ENCODE assay signal across 15 cellular contexts in genomic region chr3:143507735-143508580, GRCh38.
DNase-seq lines count a peak whose midpoint lies in the region; ATAC-seq and TF ChIP-seq lines count a peak whose summit lies in the region.
"Had no signal": no experiment of that assay in that cellular context is flagged by ENCODE, and none has a peak within 500 bp of the region (broad histone marks: within the 10 kb centered on the region; RNA-seq: fewer than 3 reads in every experiment).

No MANE protein-coding gene starts in this region.

- H3K9ac ChIP-seq in IMR-90 (ENCODE audit: low read depth, low read length): no peak overlapping the region

- no peaks in the 10 kb centered on the region for H4K20me1 ChIP-seq in IMR-90 (ENCODE audit: insufficient read depth, low read length)

- H2AFZ ChIP-seq in IMR-90 (replicated peaks; ENCODE audit: low read length, poor library complexity): no peak overlapping the region

- H3K27ac ChIP-seq in IMR-90 (ENCODE audit: insufficient read depth, low read length): no peak overlapping the region
- H3K27ac ChIP-seq: body of pancreas, sigmoid colon, transverse colon, WERI-Rb-1 had no signal

- no peak overlapping the region for H2BK120ac ChIP-seq in IMR-90 (ENCODE audit: low read depth, low read length)

- no peak overlapping the region for H2AK5ac ChIP-seq in IMR-90 (ENCODE audit: low read depth, low read length)

- POLR2A ChIA-PET in AG04449 (lab: Yijun Ruan, JAX): no interaction called here
- POLR2A ChIA-PET in IMR-90 (lab: Charles Lee; ENCODE audit: unreplicated experiment): no interaction called here

- H3K9me3 Mint-ChIP-seq in natural killer cell treated with Interleukin-12 subunit alpha and Interleukin-12 subunit beta and Interleukin-15 and Interleukin-18, amount 100 ng/mL, for 72 hours: no peaks in the 10 kb centered on the region

- TF ChIP-seq CTCF in AG04449 (IDR thresholded peaks at IDR 0.05; ENCODE audit: insufficient read depth, low read length, missing control alignments) (no peak), IMR-90 (conservative IDR thresholded peaks at IDR 0.05; ENCODE audit: low read depth, low read length) (no peak)

- H3K9me3 ChIP-seq in IMR-90 (ENCODE audit: control insufficient read depth, insufficient read depth, low read length): no peaks in the 10 kb centered on the region
- H3K9me3 ChIP-seq: body of pancreas, sigmoid colon, transverse colon had no signal

- no peaks in the 10 kb centered on the region for H3K36me3 ChIP-seq in IMR-90 (ENCODE audit: control insufficient read depth, insufficient read depth, low read length)
- H3K36me3 ChIP-seq: sigmoid colon, transverse colon, WERI-Rb-1 had no signal

- no peak overlapping the region for H3K18ac ChIP-seq in IMR-90 (ENCODE audit: low read depth, low read length)

- H4K5ac ChIP-seq in IMR-90 (ENCODE audit: low read depth, low read length): no peak overlapping the region

- no peaks in the 10 kb centered on the region for H3K4me1 Mint-ChIP-seq in natural killer cell treated with Interleukin-12 subunit alpha and Interleukin-12 subunit beta and Interleukin-15 and Interleukin-18, amount 100 ng/mL, for 72 hours (ENCODE audit: low read depth in 2 of 2)

- no peak overlapping the region for H3K56ac ChIP-seq in IMR-90 (ENCODE audit: extremely low read depth, insufficient read depth, low read length)

- dilution Hi-C loops in IMR-90 (cut with HindIII; ENCODE audit: low sequenced_read_pairs, unreplicated experiment): no loop called here

- DNase-seq in AG04449 (ENCODE audit: low read depth, low spot score): peak; percentile 59
- peak; percentile 72 for DNase-seq in IMR-90
- DNase-seq in dedifferentiated amniotic fluid mesenchymal stem cell (ENCODE audit: extremely low spot score): peak; percentile 48
- peak; percentile 42 for DNase-seq in myocyte (ENCODE audit: low read depth)
- no peak for DNase-seq in natural killer cell treated with Interleukin-12 subunit alpha and Interleukin-12 subunit beta and Interleukin-15 and Interleukin-18, amount 100 ng/mL, for 72 hours (ENCODE audit: low spot score)
- DNase-seq in NCI-H69 (lab: John Stamatoyannopoulos, UW): no peak
- no peak for DNase-seq in NCI-H1694 treated with DMSO at 0.1 percent for 48 hours (lab: John Stamatoyannopoulos, UW)
- no peak for DNase-seq in GDM1 (lab: John Stamatoyannopoulos, UW)
- DNase-seq: body of pancreas, C1 segment of cervical spinal cord, NCI-H524, SIG-M5, sigmoid colon, transverse colon, WERI-Rb-1 had no signal

- TF ChIP-seq RAD21 in IMR-90 (IDR thresholded peaks at IDR 0.05; ENCODE audit: low read length): no peak

- peak overlapping the region; percentile 9; the same call in 1 of the 2 replicates for H3K4me2 ChIP-seq in IMR-90 (ENCODE audit: low read depth, low read length)

- no peak overlapping the region for H2AK9ac ChIP-seq in IMR-90 (replicated peaks; ENCODE audit: low read depth, low read length, poor library complexity)

- H2BK15ac ChIP-seq in IMR-90 (ENCODE audit: low read depth, low read length): no peak overlapping the region

- no peaks in the 10 kb centered on the region for H3K4me1 ChIP-seq in IMR-90 (ENCODE audit: control insufficient read depth, insufficient read depth, low read length)
- H3K4me1 ChIP-seq: body of pancreas had no signal

- BruUV-seq in IMR-90 (replicated peaks; lab: Mats Ljungman, UMichigan): no TSS peak

- no peak overlapping the region for H4K91ac ChIP-seq in IMR-90 (ENCODE audit: insufficient read depth, low read depth, low read length)

- ATAC-seq in IMR-90 (ENCODE audit: low read depth): peak; percentile 96
- ATAC-seq in natural killer cell treated with Interleukin-12 subunit alpha and Interleukin-12 subunit beta and Interleukin-15 and Interleukin-18, amount 100 ng/mL, for 72 hours: no peak
- ATAC-seq: body of pancreas had no signal

- H3K36me3 Mint-ChIP-seq in natural killer cell treated with Interleukin-12 subunit alpha and Interleukin-12 subunit beta and Interleukin-15 and Interleukin-18, amount 100 ng/mL, for 72 hours: no peaks in the 10 kb centered on the region

- no peak overlapping the region for H3K4me3 Mint-ChIP-seq in natural killer cell treated with Interleukin-12 subunit alpha and Interleukin-12 subunit beta and Interleukin-15 and Interleukin-18, amount 100 ng/mL, for 72 hours

- no peak overlapping the region for H3K23ac ChIP-seq in IMR-90 (ENCODE audit: low read depth, low read length)

- H4K8ac ChIP-seq in IMR-90 (ENCODE audit: low read depth in 2 of 2, low read length in 2 of 2): no peak overlapping the region

- H3K79me1 ChIP-seq in IMR-90 (ENCODE audit: low read depth in 1 of 2, low read length in 2 of 2): no peaks in the 10 kb centered on the region

- no CpG with 5 or more reads among the region's 3 CpGs for WGBS in IMR-90 (ENCODE audit: extremely low coverage in 2 of 2, insufficient read length in 1 of 2), 2 experiments

- H3K9me1 ChIP-seq in IMR-90 (ENCODE audit: insufficient read depth, low read length): no peaks in the 10 kb centered on the region

- H2BK5ac ChIP-seq in IMR-90 (ENCODE audit: low read depth, low read length, poor library complexity, severe bottlenecking): no peak overlapping the region

- intact Hi-C loops in IMR-90 (cut with micrococcal nuclease): no loop called here

- CTCF ChIA-PET in AG04449 (lab: Yijun Ruan, JAX) (no interaction called here), IMR-90 (lab: Yijun Ruan, JAX) (no interaction called here)

- H3K4me3 ChIP-seq in AG04449 (ENCODE audit: low read depth, low read length): no peak overlapping the region
- no peak overlapping the region for H3K4me3 ChIP-seq in IMR-90 (ENCODE audit: insufficient read depth, low read depth, low read length)
- H3K4me3 ChIP-seq: body of pancreas, sigmoid colon, transverse colon had no signal

- no peaks in the 10 kb centered on the region for H3K27me3 Mint-ChIP-seq in natural killer cell treated with Interleukin-12 subunit alpha and Interleukin-12 subunit beta and Interleukin-15 and Interleukin-18, amount 100 ng/mL, for 72 hours

- no peaks in the 10 kb centered on the region for H3K27me3 ChIP-seq in IMR-90 (ENCODE audit: control insufficient read depth, insufficient read depth, low read length)
- H3K27me3 ChIP-seq: body of pancreas, sigmoid colon, transverse colon had no signal

- in situ Hi-C loops in IMR-90 (cut with MboI; ENCODE audit: low sequenced_read_pairs): no loop called here

- no peak for TF ChIP-seq POLR2A in IMR-90 (IDR thresholded peaks at IDR 0.05; ENCODE audit: low read depth, low read length)

- H2BK20ac ChIP-seq in IMR-90 (ENCODE audit: low read depth, low read length): 0 out of 2 replicates have a peak overlapping the region, but pooled peaks have one; percentile 27

- no peak overlapping the region for H3K14ac ChIP-seq in IMR-90 (replicated peaks; ENCODE audit: low read depth, low read length)

- H3K27ac Mint-ChIP-seq in natural killer cell treated with Interleukin-12 subunit alpha and Interleukin-12 subunit beta and Interleukin-15 and Interleukin-18, amount 100 ng/mL, for 72 hours: no peak overlapping the region

- peak overlapping the region; percentile 0; the same call in 1 of the 2 replicates for H3K4ac ChIP-seq in IMR-90 (ENCODE audit: low read depth, low read length)

TF ChIP-seq in IMR-90, 13 proteins besides CTCF, POLR2A, EP300 and RAD21:
- no peak for TF ChIP-seq RFX5 (IDR thresholded peaks at IDR 0.05; ENCODE audit: low read depth, low read length)
- TF ChIP-seq, protein P1, sequence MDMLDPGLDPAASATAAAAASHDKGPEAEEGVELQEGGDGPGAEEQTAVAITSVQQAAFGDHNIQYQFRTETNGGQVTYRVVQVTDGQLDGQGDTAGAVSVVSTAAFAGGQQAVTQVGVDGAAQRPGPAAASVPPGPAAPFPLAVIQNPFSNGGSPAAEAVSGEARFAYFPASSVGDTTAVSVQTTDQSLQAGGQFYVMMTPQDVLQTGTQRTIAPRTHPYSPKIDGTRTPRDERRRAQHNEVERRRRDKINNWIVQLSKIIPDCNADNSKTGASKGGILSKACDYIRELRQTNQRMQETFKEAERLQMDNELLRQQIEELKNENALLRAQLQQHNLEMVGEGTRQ (IDR thresholded peaks at IDR 0.05; ENCODE audit: low read depth, low read length): no peak
- TF ChIP-seq RCOR1 (IDR thresholded peaks at IDR 0.05; ENCODE audit: insufficient replicate concordance, low read length): no peak
- TF ChIP-seq MAZ (IDR thresholded peaks at IDR 0.05; ENCODE audit: borderline replicate concordance, low read depth, low read length): no peak
- no peak for TF ChIP-seq NFE2L2 (IDR thresholded peaks at IDR 0.05; ENCODE audit: low read depth, low read length)
- no peak for TF ChIP-seq CHD1 (IDR thresholded peaks at IDR 0.05; ENCODE audit: low read depth, low read length)
- TF ChIP-seq ELK1 (IDR thresholded peaks at IDR 0.05; ENCODE audit: borderline replicate concordance, low read depth, low read length): no peak
- TF ChIP-seq SMC3 (IDR thresholded peaks at IDR 0.05; ENCODE audit: low read depth, low read length): no peak
- TF ChIP-seq BHLHE40 (IDR thresholded peaks at IDR 0.05; ENCODE audit: low read depth, low read length): no peak
- no peak for TF ChIP-seq CEBPB (IDR thresholded peaks at IDR 0.05; ENCODE audit: low read depth, low read length)
- no peak for TF ChIP-seq MXI1 (IDR thresholded peaks at IDR 0.05; ENCODE audit: borderline replicate concordance, low read depth, low read length)
- TF ChIP-seq MAFK (IDR thresholded peaks at IDR 0.05; ENCODE audit: low read depth, low read length): no peak
- no peak for TF ChIP-seq FOS (IDR thresholded peaks at IDR 0.05; ENCODE audit: low read depth, low read length)

Comparison
In these comparisons a context has a peak if more than half of its experiments do, and no peak if none do; other contexts are left out.
1. DNase-seq: peak in AG04449 (single experiment), IMR-90 (single experiment), dedifferentiated amniotic fluid mesenchymal stem cell (single experiment) and myocyte (single experiment); none in natural killer cell treated with Interleukin-12 subunit alpha and Interleukin-12 subunit beta and Interleukin-15 and Interleukin-18, amount 100 ng/mL, for 72 hours (single experiment), NCI-H69 (single experiment), NCI-H1694 treated with DMSO at 0.1 percent for 48 hours (single experiment) and GDM1 (single experiment).